In the genomic region with DNA sequence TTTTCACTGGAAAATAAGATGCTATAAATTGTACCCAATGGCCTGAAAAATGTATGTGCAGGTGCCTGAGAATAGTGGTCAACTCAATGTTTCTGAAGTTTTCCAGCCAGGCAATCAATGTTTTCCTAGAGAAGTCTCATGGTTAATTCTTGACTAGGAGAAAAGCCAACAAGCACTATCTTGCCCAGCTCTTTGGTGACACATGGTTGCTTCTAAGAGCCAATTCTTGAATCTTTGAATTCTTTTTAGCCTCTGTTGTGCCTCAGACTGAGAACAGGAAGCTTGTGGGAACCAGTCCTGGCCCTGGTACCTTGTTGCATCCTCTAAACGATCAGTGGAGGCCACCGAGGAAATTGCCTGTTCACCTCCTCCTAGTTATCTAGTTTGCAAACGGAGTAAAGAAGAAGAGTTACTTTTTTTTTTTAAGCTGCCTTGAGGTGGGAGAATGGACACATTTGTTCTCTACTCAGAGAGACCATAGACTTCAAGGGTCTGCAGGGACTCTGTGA, we compare ENCODE assay signal across 13 cellular contexts.
DNase-seq lines count a peak whose midpoint lies in the region; ATAC-seq, FAIRE-seq and TF ChIP-seq lines count a peak whose summit lies in the region.
"Had no signal": no experiment of that assay in that cellular context is flagged by ENCODE, and none has a peak within 500 bp of the region (broad histone marks: within the 10 kb centered on the region; RNA-seq: fewer than 3 reads in every experiment).

No MANE protein-coding gene starts in this region.

- peaks cover 30% of the 10 kb centered on the region for H3K4me1 Mint-ChIP-seq in T-helper 17 cell
- peaks cover 32% of the 10 kb centered on the region for H3K4me1 Mint-ChIP-seq in stimulated activated effector memory CD8-positive, alpha-beta T cell treated with anti-CD3 and anti-CD28 coated beads, Interleukin-12 subunit alpha, Interleukin-12 subunit beta, amount 100 ng/mL, for 72 hours

- H3K4me3 Mint-ChIP-seq in T-helper 17 cell = peak overlapping the region; percentile 47
- H3K4me3 Mint-ChIP-seq in stimulated activated effector memory CD8-positive, alpha-beta T cell treated with anti-CD3 and anti-CD28 coated beads, Interleukin-12 subunit alpha, Interleukin-12 subunit beta, amount 100 ng/mL, for 72 hours = peak overlapping the region; percentile 43
- H3K4me3 Mint-ChIP-seq: central memory CD8-positive, alpha-beta T cell had no signal

- H3K4me3 ChIP-seq in bronchial epithelial cell (ENCODE audit: low read depth, low read length) = no peak overlapping the region
- H3K4me3 ChIP-seq: pancreas had no signal

- no peaks in the 10 kb centered on the region for H3K27me3 Mint-ChIP-seq in T-helper 17 cell
- H3K27me3 Mint-ChIP-seq: central memory CD8-positive, alpha-beta T cell had no signal

- no peaks in the 10 kb centered on the region for H3K36me3 ChIP-seq in bronchial epithelial cell (ENCODE audit: control insufficient read depth, insufficient read depth, low read length)
- H3K36me3 ChIP-seq: pancreas had no signal

- peak overlapping the region; percentile 71 for H3K27ac Mint-ChIP-seq in T-helper 17 cell
- peak overlapping the region; percentile 77 for H3K27ac Mint-ChIP-seq in stimulated activated effector memory CD8-positive, alpha-beta T cell treated with anti-CD3 and anti-CD28 coated beads, Interleukin-12 subunit alpha, Interleukin-12 subunit beta, amount 100 ng/mL, for 72 hours

- intact Hi-C loops in posterior vena cava (cut with DNase I) = no loop called here

- no peak for FAIRE-seq in bronchial epithelial cell (lab: Jason Lieb, UNC)
- FAIRE-seq: pancreas had no signal

- no peaks in the 10 kb centered on the region for H3K9me3 ChIP-seq in T-helper 17 cell (ENCODE audit: control insufficient read depth, low read length, poor library complexity, severe bottlenecking)
- H3K9me3 ChIP-seq: pancreas had no signal

- TF ChIP-seq CTCF in bronchial epithelial cell (IDR thresholded peaks at IDR 0.05; ENCODE audit: insufficient read depth, low read length, severe bottlenecking) = no peak

- H3K27me3 ChIP-seq in bronchial epithelial cell (ENCODE audit: control insufficient read depth, insufficient read depth, low read length) = no peaks in the 10 kb centered on the region
- H3K27me3 ChIP-seq: pancreas had no signal

- no peaks in the 10 kb centered on the region for H3K9me3 Mint-ChIP-seq in stimulated activated effector memory CD8-positive, alpha-beta T cell treated with anti-CD3 and anti-CD28 coated beads, Interleukin-12 subunit alpha, Interleukin-12 subunit beta, amount 100 ng/mL, for 72 hours
- H3K9me3 Mint-ChIP-seq: central memory CD8-positive, alpha-beta T cell had no signal

- DNase-seq in activated gamma-delta T cell treated with Interleukin-2 at 50 U/mL for 16 hours (peak; percentile 41), activated gamma-delta T cell (lab: John Stamatoyannopoulos, UW) (no peak), T-helper 17 cell (no peak), bronchial epithelial cell (ENCODE audit: low read depth) (peak; percentile 84), posterior vena cava (ENCODE audit: low spot score) (no peak), superior temporal gyrus (ENCODE audit: extremely low spot score) (no peak)
- DNase-seq in stimulated activated effector memory CD8-positive, alpha-beta T cell treated with anti-CD3 and anti-CD28 coated beads, Interleukin-12 subunit alpha, Interleukin-12 subunit beta, amount 100 ng/mL, for 72 hours (ENCODE audit: low spot score in 2 of 2) = no peak
- DNase-seq: AML-193, NCI-H187 treated with DMSO at 0.1 percent for 48 hours, NCI-H526 treated with DMSO at 0.1 percent for 48 hours, pancreas had no signal

- H3K36me3 Mint-ChIP-seq in T-helper 17 cell (ENCODE audit: low read depth) = no peaks in the 10 kb centered on the region
- peaks cover 4% of the 10 kb centered on the region for H3K36me3 Mint-ChIP-seq in stimulated activated effector memory CD8-positive, alpha-beta T cell treated with anti-CD3 and anti-CD28 coated beads, Interleukin-12 subunit alpha, Interleukin-12 subunit beta, amount 100 ng/mL, for 72 hours

- ATAC-seq in T-helper 17 cell (peak; percentile 43), GM21619 (IDR thresholded peaks at IDR 0.05; ENCODE audit: unreplicated experiment) (no peak)
- ATAC-seq in stimulated activated effector memory CD8-positive, alpha-beta T cell treated with anti-CD3 and anti-CD28 coated beads, Interleukin-12 subunit alpha, Interleukin-12 subunit beta, amount 100 ng/mL, for 72 hours = peak; percentile 22
- ATAC-seq: pancreas had no signal

Comparison
In these comparisons a context has a peak if more than half of its experiments do, and no peak if none do; other contexts are left out.
1. DNase-seq: peak in activated gamma-delta T cell treated with Interleukin-2 at 50 U/mL for 16 hours (single experiment) and bronchial epithelial cell (single experiment); none in activated gamma-delta T cell (single experiment), T-helper 17 cell (0 of 3), stimulated activated effector memory CD8-positive, alpha-beta T cell treated with anti-CD3 and anti-CD28 coated beads, Interleukin-12 subunit alpha, Interleukin-12 subunit beta, amount 100 ng/mL, for 72 hours (0 of 2), posterior vena cava (single experiment) and superior temporal gyrus (single experiment).